In genomic region chr2:26749787-26750420, GRCh38 we compare ENCODE assay signal across 1 cellular context.
A peak's percentile ranks its signal among the peaks of the same experiment; 100 is the strongest.
TF ChIP-seq lines count a peak whose summit lies in the region.
"Not testable (repeated sequence)": the region's sequence is repeated elsewhere in the genome, so short reads cannot be mapped to it uniquely, and the experiment has no call there.

No MANE protein-coding gene starts in this region.

TF ChIP-seq in K562, 482 proteins besides CTCF, POLR2A, EP300 and RAD21 (continued from another document and continues in another):
- not testable (repeated sequence) for TF ChIP-seq NR2C1 (IDR thresholded peaks at IDR 0.05)
- TF ChIP-seq NR2C1 (tag; IDR thresholded peaks at IDR 0.05) (peak; percentile 91), ZNF518B (CRISPR knock-in tag; IDR thresholded peaks at IDR 0.05) (peak; percentile 79; the same call in 1 of the 2 replicates), RREB1 (CRISPR knock-in tag; IDR thresholded peaks at IDR 0.05) (peak; percentile 88), ZFX (CRISPR knock-in tag; IDR thresholded peaks at IDR 0.05) (peak; percentile 63; the same call in 1 of the 2 replicates), ZKSCAN3 (CRISPR knock-in tag; IDR thresholded peaks at IDR 0.05) (peak; percentile 43; the same call in 1 of the 2 replicates), ZNF584 (CRISPR knock-in tag; IDR thresholded peaks at IDR 0.05; ENCODE audit: low read depth) (peak; percentile 96), ZNF174 (CRISPR knock-in tag; IDR thresholded peaks at IDR 0.05) (0 out of 2 replicates have a peak, but pooled peaks have one; percentile 53), ILK (tag; IDR thresholded peaks at IDR 0.05; ENCODE audit: borderline replicate concordance, low read depth) (peak; percentile 90), SPI1 (IDR thresholded peaks at IDR 0.05; ENCODE audit: borderline replicate concordance, low read depth, low read length) (peak; percentile 48; the same call in 1 of the 2 replicates), ZNF699 (CRISPR knock-in tag; IDR thresholded peaks at IDR 0.05; ENCODE audit: insufficient replicate concordance) (peak; percentile 67), ZNF239 (CRISPR knock-in tag; IDR thresholded peaks at IDR 0.05) (peak; percentile 91), NFE2L1 (tag; IDR thresholded peaks at IDR 0.05; ENCODE audit: borderline replicate concordance, low read depth) (peak; percentile 58; the same call in 1 of the 2 replicates), ZNF589 (CRISPR knock-in tag; IDR thresholded peaks at IDR 0.05; ENCODE audit: low read depth) (peak; percentile 97), ZNF717 (CRISPR knock-in tag; IDR thresholded peaks at IDR 0.05) (peak; percentile 62; the same call in 1 of the 2 replicates), ZNF311 (CRISPR knock-in tag; IDR thresholded peaks at IDR 0.05) (peak; percentile 99), ZNF324 (CRISPR knock-in tag; IDR thresholded peaks at IDR 0.05) (peak; percentile 68), TRIM24 (IDR thresholded peaks at IDR 0.05) (peak; percentile 44 to 72; a peak in 3 of 4 replicates), ZNF395 (CRISPR knock-in tag; IDR thresholded peaks at IDR 0.05) (peak; percentile 99), CLOCK (CRISPR knock-in tag; IDR thresholded peaks at IDR 0.05; ENCODE audit: borderline replicate concordance) (0 out of 2 replicates have a peak, but pooled peaks have one; percentile 32), ZNF76 (CRISPR knock-in tag; IDR thresholded peaks at IDR 0.05; ENCODE audit: borderline replicate concordance) (peak; percentile 96), ZNF57 (CRISPR knock-in tag; IDR thresholded peaks at IDR 0.05) (peak; percentile 74), ZNF766 (CRISPR knock-in tag; conservative IDR thresholded peaks at IDR 0.05) (peak; percentile 97), HDAC8 (tag; IDR thresholded peaks at IDR 0.05) (peak; percentile 95), ZBTB12 (CRISPR knock-in tag; IDR thresholded peaks at IDR 0.05) (peak; percentile 83), MAX (CRISPR knock-in tag; IDR thresholded peaks at IDR 0.05) (peak; percentile 63), CBFA2T2 (conservative IDR thresholded peaks at IDR 0.05) (peak; percentile 77), TEAD2 (tag; IDR thresholded peaks at IDR 0.05) (peak; percentile 90), BRD9 (IDR thresholded peaks at IDR 0.05; ENCODE audit: low read depth, partially characterized antibody) (peak; percentile 43), IRF9 (tag; IDR thresholded peaks at IDR 0.05) (peak; percentile 92), MXD1 (CRISPR knock-in tag; IDR thresholded peaks at IDR 0.05; ENCODE audit: borderline replicate concordance, poor library complexity, severe bottlenecking) (peak; percentile 72), KDM1A (IDR thresholded peaks at IDR 0.05) (peak; percentile 43 to 80; a peak in 2 of 4 replicates), ELK3 (CRISPR knock-in tag; IDR thresholded peaks at IDR 0.05) (0 out of 2 replicates have a peak, but pooled peaks have one; percentile 79), MAZ (CRISPR knock-in tag; conservative IDR thresholded peaks at IDR 0.05 in 1 of 2, IDR thresholded peaks at IDR 0.05 in 1 of 2) (peak in 1 of 2 experiments; percentile 89; a peak in 2 of 4 replicates), RNF2 (IDR thresholded peaks at IDR 0.05) (peak; percentile 67; the same call in 1 of the 2 replicates), ATF7 (IDR thresholded peaks at IDR 0.05) (0 out of 2 replicates have a peak, but pooled peaks have one; percentile 26), PHTF2 (CRISPR knock-in tag; IDR thresholded peaks at IDR 0.05) (peak; percentile 71; the same call in 1 of the 2 replicates), ZNF696 (CRISPR knock-in tag; conservative IDR thresholded peaks at IDR 0.05) (0 out of 2 replicates have a peak, but pooled peaks have one; percentile 20), IFI16 (CRISPR knock-in tag; IDR thresholded peaks at IDR 0.05) (peak; percentile 85), NCOA2 (IDR thresholded peaks at IDR 0.05; ENCODE audit: partially characterized antibody in 2 of 2) (peak in 1 of 2 experiments; percentile 68), DDX20 (tag; IDR thresholded peaks at IDR 0.05; ENCODE audit: low read depth) (peak; percentile 96), ZKSCAN8 (CRISPR knock-in tag; IDR thresholded peaks at IDR 0.05) (peak; percentile 91), ZNF75A (CRISPR knock-in tag; IDR thresholded peaks at IDR 0.05) (0 out of 2 replicates have a peak, but pooled peaks have one; percentile 56)
